Comparison of ENCODE assay signal across 16 cellular contexts in the genomic region with DNA sequence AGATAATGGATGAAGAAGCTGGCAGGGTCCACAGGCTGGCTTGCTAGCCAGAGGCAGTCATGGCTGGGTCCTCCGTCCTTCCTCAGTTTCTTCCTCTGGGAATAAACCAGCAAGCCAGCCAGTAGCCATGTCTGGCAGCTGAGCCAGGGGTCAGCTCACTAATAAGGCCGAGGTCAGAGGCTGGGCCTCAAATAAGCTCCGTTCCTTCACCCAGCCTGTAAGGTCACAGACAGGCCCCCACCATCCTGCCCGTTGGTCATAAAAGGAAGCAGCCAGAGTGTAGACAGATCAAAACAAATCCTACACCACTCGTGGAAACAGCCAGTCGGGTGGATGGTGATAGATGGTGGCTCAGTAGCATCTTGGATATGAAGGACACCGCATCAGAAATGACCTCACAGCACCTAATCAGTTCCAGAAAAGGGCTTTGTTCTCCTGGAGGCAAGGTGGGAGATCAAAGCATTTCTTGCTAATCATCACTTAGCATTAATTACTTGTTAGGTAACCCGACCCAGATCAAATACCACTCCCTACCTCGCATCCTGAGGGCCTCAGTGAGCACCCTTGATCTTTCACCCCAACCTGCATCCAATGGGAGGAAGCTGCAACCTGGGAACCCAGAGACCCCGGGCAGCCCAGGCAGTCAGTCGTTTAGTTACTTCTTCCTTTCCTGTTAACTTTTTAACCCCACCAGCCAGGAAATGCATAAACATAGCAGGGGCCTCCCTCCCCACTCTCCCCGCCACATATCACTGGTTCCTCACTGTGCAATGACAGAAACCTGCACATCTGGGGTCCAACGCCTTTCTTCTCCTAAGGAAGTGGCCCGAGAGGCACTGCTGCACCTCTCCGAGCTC.
DNase-seq lines count a peak whose midpoint lies in the region; ATAC-seq and TF ChIP-seq lines count a peak whose summit lies in the region.
"Had no signal": no experiment of that assay in that cellular context is flagged by ENCODE, and none has a peak within 500 bp of the region (broad histone marks: within the 10 kb centered on the region; RNA-seq: fewer than 3 reads in every experiment).

No MANE protein-coding gene starts in this region.

- DNase-seq in cardiac muscle cell (ENCODE audit: low read depth in 1 of 2, low spot score in 1 of 2) (no peak), cardiac septum (ENCODE audit: low spot score) (no peak), NOMO-1 treated with DMSO at 0.1 percent for 48 hours (lab: John Stamatoyannopoulos, UW; ENCODE audit: unreplicated experiment) (peak; percentile 49), endothelial cell (ENCODE audit: low spot score) (no peak), heart right ventricle (no peak)
- no peak for DNase-seq in activated CD4-positive, alpha-beta T cell treated with anti-CD3 and anti-CD28 coated beads for 1 hour
- DNase-seq: glutamatergic neuron, IMR-90, NCI-H187 treated with DMSO at 0.1 percent for 48 hours, WERI-Rb-1 had no signal

- no peak overlapping the region for H3K27ac Mint-ChIP-seq in endothelial cell (ENCODE audit: unreplicated experiment)

- ATAC-seq in heart right ventricle (no peak), GM18511 (IDR thresholded peaks at IDR 0.05; ENCODE audit: unreplicated experiment) (no peak)
- ATAC-seq: activated naive CD4-positive, alpha-beta T cell treated with anti-CD3 and anti-CD28 coated beads, Interleukin-2, amount 50 U/mL, for 72 hours had no signal

- peaks cover 4% of the 10 kb centered on the region for H3K36me3 Mint-ChIP-seq in endothelial cell (ENCODE audit: low read depth, unreplicated experiment)
- H3K36me3 Mint-ChIP-seq: activated naive CD4-positive, alpha-beta T cell treated with anti-CD3 and anti-CD28 coated beads, Interleukin-2, amount 50 U/mL, for 72 hours had no signal

- intact Hi-C loops in cardiac septum (cut with DNase I) = no loop called here
- intact Hi-C loops in heart right ventricle (cut with DNase I) = loop anchor here in 1 of 10 donors (10.0 kb wide), 1 partner anchor 134 kb away; a partner anchor contains a TSS

- peaks cover 10% of the 10 kb centered on the region for H3K4me1 Mint-ChIP-seq in endothelial cell (ENCODE audit: unreplicated experiment)

- H3K36me3 ChIP-seq in cardiac muscle cell (peaks cover under 1% of the 10 kb centered on the region), thymus (ENCODE audit: control insufficient read depth, insufficient read depth) (peaks cover 17% of the 10 kb centered on the region), heart right ventricle (peaks cover 0 to 39% (median 6%) of the 10 kb centered on the region in 9 donors)

- H3K4me1 ChIP-seq in cardiac muscle cell (ENCODE audit: low read depth) (no peaks in the 10 kb centered on the region), thymus (ENCODE audit: control insufficient read depth, insufficient read depth, low read length) (peaks cover 10% of the 10 kb centered on the region), heart right ventricle (peaks cover 0 to 18% (median 0%) of the 10 kb centered on the region in 9 donors)
- H3K4me1 ChIP-seq: tibial nerve had no signal

- peak overlapping the region; percentile 60 for H3K4me3 Mint-ChIP-seq in endothelial cell (ENCODE audit: unreplicated experiment)
- H3K4me3 Mint-ChIP-seq: central memory CD8-positive, alpha-beta T cell had no signal

- TF ChIP-seq CTCF in cardiac muscle cell (IDR thresholded peaks at IDR 0.05; ENCODE audit: low read depth, low read length) (no peak), endothelial cell (IDR thresholded peaks at IDR 0.05; ENCODE audit: unreplicated experiment) (no peak), heart right ventricle (IDR thresholded peaks at IDR 0.05) (no peak)

- H3K9me3 ChIP-seq in cardiac muscle cell (ENCODE audit: low read depth) (no peaks in the 10 kb centered on the region), thymus (ENCODE audit: control insufficient read depth) (no peaks in the 10 kb centered on the region), heart right ventricle (no peaks in the 10 kb centered on the region)
- H3K9me3 ChIP-seq: tibial nerve had no signal

- H3K27me3 ChIP-seq in cardiac muscle cell = no peaks in the 10 kb centered on the region
- no peaks in the 10 kb centered on the region for H3K27me3 ChIP-seq in thymus (ENCODE audit: control insufficient read depth, insufficient read depth)
- H3K27me3 ChIP-seq in heart right ventricle = no peaks in the 10 kb centered on the region
- H3K27me3 ChIP-seq: tibial nerve had no signal

- 39% methylated on average over 15 of the region's 15 CpGs for WGBS in thymus
- 65 to 69% methylated on average over 15 of the region's 15 CpGs for WGBS in heart right ventricle, 2 donors

- no peaks in the 10 kb centered on the region for H3K9me3 Mint-ChIP-seq in endothelial cell (ENCODE audit: unreplicated experiment)
- H3K9me3 Mint-ChIP-seq: activated naive CD4-positive, alpha-beta T cell treated with anti-CD3 and anti-CD28 coated beads, Interleukin-2, amount 50 U/mL, for 72 hours; central memory CD8-positive, alpha-beta T cell had no signal

- no peaks in the 10 kb centered on the region for H3K27me3 Mint-ChIP-seq in endothelial cell (ENCODE audit: unreplicated experiment)
- H3K27me3 Mint-ChIP-seq: central memory CD8-positive, alpha-beta T cell had no signal

- H3K27ac ChIP-seq in cardiac muscle cell (peak overlapping the region; percentile 25), thymus (ENCODE audit: low read depth) (peak overlapping the region; percentile 31), heart right ventricle (no peak overlapping the region)
- H3K27ac ChIP-seq: epithelial cell of prostate, tibial nerve, WERI-Rb-1 had no signal

- H3K4me3 ChIP-seq in cardiac muscle cell (no peak overlapping the region), thymus (ENCODE audit: low read length) (no peak overlapping the region), heart right ventricle (no peak overlapping the region)
- H3K4me3 ChIP-seq: tibial nerve had no signal

Comparison
In these comparisons a context has a peak if more than half of its experiments do, and no peak if none do; other contexts are left out.
1. H3K27ac ChIP-seq: peak in cardiac muscle cell (single experiment) and thymus (single experiment); none in heart right ventricle (0 of 10).